Comparison of ENCODE assay signal across 8 cellular contexts in the genomic region with DNA sequence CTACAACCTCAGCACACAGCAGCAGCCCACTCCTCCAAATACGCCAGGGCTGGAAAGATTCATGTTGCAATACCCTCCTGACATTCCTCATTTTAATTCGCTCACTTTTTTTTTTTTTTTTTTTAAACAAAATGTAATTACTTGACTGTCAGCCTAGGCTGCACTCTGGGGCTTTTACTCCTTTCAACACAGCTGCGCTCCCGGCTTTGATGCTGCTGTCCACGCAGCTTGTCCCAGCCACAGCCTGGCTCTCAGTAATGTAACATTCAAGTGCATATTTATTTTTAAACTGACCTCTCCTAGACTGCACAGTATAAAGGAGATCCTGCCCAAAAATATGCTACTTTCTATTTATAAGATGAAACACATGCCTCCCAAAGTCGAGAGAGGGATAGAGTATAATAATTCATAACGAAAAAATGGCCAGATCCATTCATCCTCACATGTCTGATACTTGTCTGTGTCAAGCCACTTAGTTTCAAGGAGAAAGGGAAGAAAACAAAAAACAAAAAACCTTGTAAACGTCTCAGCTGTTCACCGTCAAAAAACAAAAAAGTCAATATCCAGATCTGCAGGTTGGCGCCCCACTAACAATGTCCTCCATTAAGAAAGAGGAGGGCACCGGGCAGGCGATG. TPM values are rescaled to one million over a fixed set of nuclear protein-coding genes. Genes with fewer than 3 reads are reported as not detected.
DNase-seq lines count a peak whose midpoint lies in the region; ATAC-seq and TF ChIP-seq lines count a peak whose summit lies in the region.

No MANE protein-coding gene starts in this region.

- ATAC-seq in PC-3 (no peak), HG03521 (IDR thresholded peaks at IDR 0.05; ENCODE audit: unreplicated experiment) (no peak)

- intact Hi-C loops in CD4-positive, alpha-beta memory T cell (cut with micrococcal nuclease): loop anchor here (1.0 to 5.0 kb wide), 7 partner anchors 14 to 162 kb away; no protein-coding TSS in a partner anchor
- intact Hi-C loops in PC-3 (cut with micrococcal nuclease): loop anchor here (2.0 to 10.0 kb wide), 4 partner anchors 84 to 196 kb away; no protein-coding TSS in a partner anchor

- peak overlapping the region; percentile 96 for H3K4me2 ChIP-seq in PC-3 (ENCODE audit: low read length)

- no peaks in the 10 kb centered on the region for H3K27me3 ChIP-seq in CD4-positive, alpha-beta memory T cell (ENCODE audit: insufficient read depth, low read length)
- no peaks in the 10 kb centered on the region for H3K27me3 ChIP-seq in PC-3 (ENCODE audit: low read length)
- H3K27me3 ChIP-seq in esophagus (ENCODE audit: control insufficient read depth in 1 of 2, insufficient read depth in 2 of 2, low read length in 2 of 2): no peaks in the 10 kb centered on the region
- no peaks in the 10 kb centered on the region for H3K27me3 ChIP-seq in neuron (ENCODE audit: insufficient read depth, low read length)

- 17 to 21% methylated on average over 12 of the region's 12 CpGs for WGBS in esophagus, 2 donors

- peak overlapping the region; percentile 68 for H3K9ac ChIP-seq in PC-3 (ENCODE audit: low read length)

- H2AFZ ChIP-seq in PC-3 (ENCODE audit: low read length) (peak overlapping the region; percentile 67; the same call in 1 of the 2 replicates), neuron (ENCODE audit: low read depth, low read length) (peak overlapping the region; percentile 98)

- CTCF ChIA-PET in CD4-positive, alpha-beta memory T cell (lab: Charles Lee; ENCODE audit: partially characterized antibody): interaction anchor here (0.7 to 3.2 kb wide), 14 partner anchors 12 to 255 kb away, joined by 3 to 26 read pairs (median 5); no protein-coding TSS in a partner anchor
- CTCF ChIA-PET in PC-3 (lab: Charles Lee): interaction anchor here (0.5 kb wide), 1 partner anchor 41 kb away, joined by 3 read pairs; no protein-coding TSS in a partner anchor

- no peak for TF ChIP-seq CTCF in PC-3 (conservative IDR thresholded peaks at IDR 0.05; ENCODE audit: low read depth, low read length)

- H3K79me2 ChIP-seq in PC-3 (ENCODE audit: low read length): peaks cover 59% of the 10 kb centered on the region

- TSS peak; percentile 34 for BruUV-seq in PC-3 (replicated peaks; lab: Mats Ljungman, UMichigan)

- peaks cover 26% of the 10 kb centered on the region for H4K20me1 ChIP-seq in PC-3 (ENCODE audit: low read length)

- no peaks in the 10 kb centered on the region for H3K9me3 Mint-ChIP-seq in CD4-positive, alpha-beta memory T cell

- peaks cover 5 to 36% of the 10 kb centered on the region in 2 donors for H3K36me3 Mint-ChIP-seq in CD4-positive, alpha-beta memory T cell

- no peaks in the 10 kb centered on the region for H3K9me2 ChIP-seq in PC-3 (replicated peaks; ENCODE audit: low read length)

- peak overlapping the region; percentile 84 to 89 for H3K4me3 ChIP-seq in CD4-positive, alpha-beta memory T cell (ENCODE audit: low read length in 2 of 2)
- H3K4me3 ChIP-seq in PC-3 (ENCODE audit: low read length) (peak overlapping the region; percentile 90), esophagus (ENCODE audit: low read depth in 1 of 2, low read length in 2 of 2) (peak overlapping the region; percentile 49 to 72), neuron (ENCODE audit: low read length) (peak overlapping the region; percentile 90)

- H3K27me3 Mint-ChIP-seq in CD4-positive, alpha-beta memory T cell: no peaks in the 10 kb centered on the region

- H3K27ac Mint-ChIP-seq in CD4-positive, alpha-beta memory T cell: peak overlapping the region; percentile 80 to 97 (median 94)

- H3K9me3 ChIP-seq in CD4-positive, alpha-beta memory T cell (ENCODE audit: control insufficient read depth in 1 of 2, low read length in 2 of 2): no peaks in the 10 kb centered on the region
- H3K9me3 ChIP-seq in PC-3 (ENCODE audit: low read length) (no peaks in the 10 kb centered on the region), esophagus (ENCODE audit: control insufficient read depth in 2 of 2, insufficient read depth in 1 of 2, low read depth in 1 of 2, low read length in 1 of 2) (no peaks in the 10 kb centered on the region), neuron (ENCODE audit: low read length) (no peaks in the 10 kb centered on the region)

- POLR2A ChIA-PET in CD4-positive, alpha-beta memory T cell (lab: Charles Lee; ENCODE audit: partially characterized antibody): interaction anchor here (0.6 to 5.1 kb wide), 27 partner anchors 10 to 1454 kb away, joined by 3 to 116 read pairs (median 5); no protein-coding TSS in a partner anchor
- POLR2A ChIA-PET in PC-3 (lab: Charles Lee; ENCODE audit: unreplicated experiment): interaction anchor here (0.8 kb wide), 1 partner anchor 80 kb away, joined by 23 read pairs; no protein-coding TSS in a partner anchor

- peak overlapping the region; percentile 85 for H3K27ac ChIP-seq in CD4-positive, alpha-beta memory T cell (ENCODE audit: low read depth, low read length)
- H3K27ac ChIP-seq in PC-3 (ENCODE audit: low read length) (no peak overlapping the region), esophagus (ENCODE audit: low read depth in 2 of 2, low read length in 1 of 2) (peak overlapping the region; percentile 65 to 83)

- peaks cover 52% of the 10 kb centered on the region for H3K4me1 ChIP-seq in CD4-positive, alpha-beta memory T cell (ENCODE audit: insufficient read depth, low read length)
- H3K4me1 ChIP-seq in PC-3 (ENCODE audit: insufficient read depth, low read length) (peaks cover 22% of the 10 kb centered on the region), esophagus (ENCODE audit: control insufficient read depth in 2 of 2, insufficient read depth in 2 of 2, low read length in 1 of 2) (peaks cover 0 to 6% of the 10 kb centered on the region in 2 donors), neuron (ENCODE audit: insufficient read depth, low read length) (peaks cover 21% of the 10 kb centered on the region)

- DNase-seq in CD4-positive, alpha-beta memory T cell: no peak
- DNase-seq in PC-3 (no peak), HUDEP-2 (lab: John Stamatoyannopoulos, UW; ENCODE audit: unreplicated experiment in 76 of 76) (no peak), NOMO-1 treated with dmso at 0.1 percent for 144 hours (lab: John Stamatoyannopoulos, UW; ENCODE audit: unreplicated experiment) (no peak)
- no peak for DNase-seq in activated CD4-positive, alpha-beta T cell treated with anti-CD3 and anti-CD28 coated beads, Interleukin-2, amount 50 U/mL, for 48 hours

- peak overlapping the region; percentile 90 to 99 (median 97) for H3K4me3 Mint-ChIP-seq in CD4-positive, alpha-beta memory T cell

- no peaks in the 10 kb centered on the region for H3F3A ChIP-seq in PC-3 (ENCODE audit: low read length, unreplicated experiment)

- peaks cover 5% of the 10 kb centered on the region for H3K36me3 ChIP-seq in CD4-positive, alpha-beta memory T cell (ENCODE audit: insufficient read depth, low read length)
- peaks cover 12% of the 10 kb centered on the region; the same call in 1 of the 2 replicates for H3K36me3 ChIP-seq in PC-3 (ENCODE audit: low read depth, low read length)
- H3K36me3 ChIP-seq in esophagus (ENCODE audit: control insufficient read depth in 2 of 2, insufficient read depth in 2 of 2, low read length in 1 of 2): no peaks in the 10 kb centered on the region
- H3K36me3 ChIP-seq in neuron (ENCODE audit: insufficient read depth, low read length): no peaks in the 10 kb centered on the region

- H3K4me1 Mint-ChIP-seq in CD4-positive, alpha-beta memory T cell: peaks cover 37 to 75% (median 58%) of the 10 kb centered on the region in 4 donors

RNA-seq across cellular contexts. Expression of a gene that starts 0.9 kb away (rescaled TPM):
- 10 to 100 TPM; 56.1 to 60.9 TPM for total RNA-seq in CD4-positive, alpha-beta memory T cell
- 100 to 1,000 TPM in 1 of 2 donors, 10 to 100 TPM in 1; 59.3 to 107 TPM for polyA plus RNA-seq in CD4-positive, alpha-beta memory T cell
- 22.5 and 28.4 TPM in 2 replicates for total RNA-seq in PC-3 (2014; rRNA removed)
- polyA plus RNA-seq in esophagus: 1 to 10 TPM; 2.0 to 6.0 TPM
